Comparison of ENCODE assay signal across 16 cellular contexts in genomic region chr11:66694056-66694410, GRCh38.
"Had no signal": no experiment of that assay in that cellular context is flagged by ENCODE, and none has a peak within 500 bp of the region (broad histone marks: within the 10 kb centered on the region; RNA-seq: fewer than 3 reads in every experiment).

No MANE protein-coding gene starts in this region.

- FAIRE-seq: small intestine had no signal

- H2AFZ ChIP-seq: hepatocyte had no signal

- H3K4me1 Mint-ChIP-seq: activated CD4-positive, alpha-beta T cell treated with anti-CD3 and anti-CD28 coated beads, Interleukin-2, amount 10 ng/mL, durations not matched to agents 24 days and 14 days; endodermal cell; nephron had no signal

- H3K27me3 ChIP-seq: cardiac muscle cell, dorsolateral prefrontal cortex, hepatocyte, stomach, testis, upper lobe of left lung had no signal

- H3K9me3 Mint-ChIP-seq: activated CD4-positive, alpha-beta T cell treated with anti-CD3 and anti-CD28 coated beads, Interleukin-2, amount 10 ng/mL, durations not matched to agents 24 days and 14 days; activated T-cell treated with anti-CD3 and anti-CD28 coated beads, Interleukin-2, amount 50 U/mL, for 24 hours; endodermal cell; nephron; T-helper 2 cell treated with Interferon-gamma antibody and Interleukin-4, amounts not matched to agents 5 μg/mL and 100 μg/mL, for 36 hours had no signal

- H3K9me3 ChIP-seq: lower lobe of right lung, psoas muscle, testis, upper lobe of left lung had no signal

- H3K36me3 ChIP-seq: cardiac muscle cell, lower lobe of right lung, upper lobe of left lung had no signal

- H3K4me3 Mint-ChIP-seq: activated CD4-positive, alpha-beta T cell treated with anti-CD3 and anti-CD28 coated beads, Interleukin-2, amount 10 ng/mL, durations not matched to agents 24 days and 14 days; activated CD8-positive, alpha-beta T cell treated with anti-CD3 and anti-CD28 coated beads, Interleukin-2, amount 10 ng/mL, durations not matched to agents 7 days and 5 days; activated T-cell treated with anti-CD3 and anti-CD28 coated beads, Interleukin-2, amount 50 U/mL, for 24 hours; endodermal cell; nephron; T-helper 2 cell treated with Interferon-gamma antibody and Interleukin-4, amounts not matched to agents 5 μg/mL and 100 μg/mL, for 36 hours had no signal

- H3K27me3 Mint-ChIP-seq: activated CD4-positive, alpha-beta T cell treated with anti-CD3 and anti-CD28 coated beads, Interleukin-2, amount 10 ng/mL, durations not matched to agents 24 days and 14 days; activated T-cell treated with anti-CD3 and anti-CD28 coated beads, Interleukin-2, amount 50 U/mL, for 24 hours had no signal

- H3K27ac ChIP-seq: cardiac muscle cell, hepatocyte, lower lobe of right lung, psoas muscle, SK-N-MC, stomach, testis, upper lobe of left lung had no signal

- H3K27ac Mint-ChIP-seq: activated CD4-positive, alpha-beta T cell treated with anti-CD3 and anti-CD28 coated beads, Interleukin-2, amount 10 ng/mL, durations not matched to agents 24 days and 14 days; activated CD8-positive, alpha-beta T cell treated with anti-CD3 and anti-CD28 coated beads, Interleukin-2, amount 10 ng/mL, durations not matched to agents 7 days and 5 days; activated T-cell treated with anti-CD3 and anti-CD28 coated beads, Interleukin-2, amount 50 U/mL, for 24 hours; endodermal cell; nephron; T-helper 2 cell treated with Interferon-gamma antibody and Interleukin-4, amounts not matched to agents 5 μg/mL and 100 μg/mL, for 36 hours had no signal

- H3K4me1 ChIP-seq: lower lobe of right lung, psoas muscle, testis, upper lobe of left lung had no signal

- H3K4me2 ChIP-seq: hepatocyte had no signal

- H3K79me2 ChIP-seq: hepatocyte had no signal

- H3K4me3 ChIP-seq: cardiac muscle cell, dorsolateral prefrontal cortex, hepatocyte, lower lobe of right lung, psoas muscle, SK-N-MC, stomach, testis, upper lobe of left lung had no signal
